In the genomic region with DNA sequence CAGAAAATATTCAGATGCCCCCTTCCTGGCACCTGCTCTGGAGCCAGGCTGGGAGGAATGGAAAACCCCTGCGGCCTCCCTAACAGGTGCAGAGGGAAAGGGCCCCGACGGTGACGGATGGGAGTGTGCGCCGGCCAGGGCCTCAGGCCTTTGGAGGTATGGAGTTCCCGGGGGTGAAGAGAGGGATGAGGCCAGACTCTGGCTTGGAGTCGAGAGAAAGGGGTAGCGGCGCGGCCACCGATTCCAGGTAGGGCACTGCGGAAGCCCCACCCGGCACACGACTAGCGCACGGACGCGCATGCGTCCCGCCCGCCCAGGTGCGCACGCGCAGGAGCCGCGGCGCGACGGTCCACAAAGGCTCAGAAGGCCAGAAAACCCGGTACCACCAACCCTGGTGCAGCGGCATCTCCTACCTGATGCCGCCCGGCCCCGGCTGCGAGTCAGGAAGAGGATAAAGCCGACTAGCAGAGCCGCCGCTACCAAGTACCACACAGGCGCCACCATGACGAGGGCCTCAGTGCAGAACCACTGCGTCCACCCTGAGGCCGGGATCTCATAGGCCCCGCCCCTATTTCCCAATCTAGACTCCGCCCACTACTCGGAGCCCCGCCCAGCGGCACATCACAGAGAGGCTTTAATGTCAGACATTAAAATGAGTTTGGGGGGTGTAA, we compare ENCODE assay signal across 8 cellular contexts.
DNase-seq lines count a peak whose midpoint lies in the region; ATAC-seq lines count a peak whose summit lies in the region.

TSS of gene DDRGK1 (minus strand) at position 559 of the 671 bp plus-strand sequence. CDS start at position 504, 55 bp downstream.

- H3K36me3 ChIP-seq in ACC112 (ENCODE audit: insufficient read depth, low read length), result no peaks in the 10 kb centered on the region; the same call in 1 of the 2 replicates

- H3K79me2 ChIP-seq in ACC112 (ENCODE audit: control insufficient read depth, insufficient read depth, low read length, unreplicated experiment), result peaks cover 26% of the 10 kb centered on the region

- ATAC-seq in GM18868 (IDR thresholded peaks at IDR 0.05; ENCODE audit: unreplicated experiment) (peak; percentile 84), HG03103 (IDR thresholded peaks at IDR 0.05; ENCODE audit: low read depth, unreplicated experiment) (peak; percentile 74)

- H3K4me1 ChIP-seq in ACC112 (ENCODE audit: control insufficient read depth, insufficient read depth, low read length, unreplicated experiment), result peaks cover 16% of the 10 kb centered on the region

- H2AFZ ChIP-seq in ACC112 (ENCODE audit: low read length, unreplicated experiment), result peak within 1 kb of the TSS; percentile 92

- DNase-seq in NCI-H226 (peak; percentile 40), caudate nucleus (lab: John Stamatoyannopoulos, UW) (peak in 60 of 61 donors; percentile 25 to 93 (median 82)), islet precursor cell (peak; percentile 83)
- DNase-seq in activated CD4-positive, CD25-positive, alpha-beta regulatory T cell (lab: John Stamatoyannopoulos, UW), result peak; percentile 77 to 85 (median 79)
- peak; percentile 91 for DNase-seq in stimulated activated CD4-positive, alpha-beta T cell treated with anti-CD3 and anti-CD28 coated beads, Interleukin-12 subunit alpha, Interleukin-12 subunit beta, amount 100 ng/mL, for 4 hours

- H3K27ac ChIP-seq in ACC112 (ENCODE audit: low read depth, low read length) (peak within 1 kb of the TSS; percentile 31; the same call in 1 of the 2 replicates), caudate nucleus (ENCODE audit: low read depth, low read length) (peak within 1 kb of the TSS; percentile 90)

- H3K4me3 ChIP-seq in ACC112 (ENCODE audit: low read depth, low read length), result peak within 1 kb of the TSS; percentile 93

- no peaks in the 10 kb centered on the region for H3K27me3 ChIP-seq in ACC112 (ENCODE audit: insufficient read depth, low read length)

Comparison
In these comparisons a context has a peak if more than half of its experiments do, and no peak if none do; other contexts are left out.
1. Peak in every context shown above with its lines: DNase-seq, ATAC-seq, H3K4me3 ChIP-seq and H3K27ac ChIP-seq.
2. DNase-seq: peak in every context shown above with its lines; median percentile 91 in stimulated activated CD4-positive, alpha-beta T cell treated with anti-CD3 and anti-CD28 coated beads, Interleukin-12 subunit alpha, Interleukin-12 subunit beta, amount 100 ng/mL, for 4 hours; 83 in islet precursor cell; 82 in caudate nucleus; 79 in activated CD4-positive, CD25-positive, alpha-beta regulatory T cell; 40 in NCI-H226.